1 cellular context compared by ENCODE assay signal in the genomic region with DNA sequence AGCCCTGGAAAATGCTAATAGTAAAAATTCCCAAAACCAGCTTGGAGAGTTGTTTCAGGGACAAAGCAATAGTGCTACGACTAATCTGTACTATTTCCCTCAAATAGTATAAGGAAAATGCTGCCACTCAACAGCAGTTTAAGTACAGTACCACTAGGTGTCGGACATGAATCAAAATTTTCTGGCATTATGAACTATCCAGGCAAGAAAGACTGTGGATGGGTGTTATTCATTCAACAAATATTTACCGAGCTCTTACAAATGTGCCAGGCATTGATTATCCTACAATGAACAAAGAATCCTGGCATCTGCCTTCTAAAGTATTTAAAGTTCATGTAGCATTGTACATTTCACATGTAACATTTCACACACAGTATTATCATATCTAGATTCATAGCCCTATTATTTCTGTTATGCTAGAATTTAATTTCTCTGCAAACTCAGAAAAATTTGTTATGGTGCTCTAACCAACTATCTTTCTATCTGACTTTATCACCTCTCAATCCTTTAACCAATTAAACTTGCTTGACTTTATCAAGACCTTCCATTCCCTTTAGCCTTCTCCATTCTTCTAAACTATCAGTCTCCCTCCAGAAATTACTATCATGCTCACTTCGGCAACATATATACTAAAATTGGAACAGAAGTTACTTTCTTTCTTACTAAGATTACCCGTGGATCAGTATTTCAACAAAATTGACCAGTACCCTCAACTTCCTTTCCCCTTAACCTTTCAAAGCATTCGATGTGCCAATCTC.
TF ChIP-seq lines count a peak whose summit lies in the region.

No MANE protein-coding gene starts in this region.

TF ChIP-seq in HepG2, 621 proteins besides CTCF, POLR2A, EP300 and RAD21 (continued from another document and continues in another):
- no peak for TF ChIP-seq ZNF512 (CRISPR knock-in tag; IDR thresholded peaks at IDR 0.05)
- no peak for TF ChIP-seq MYC (CRISPR knock-in tag; IDR thresholded peaks at IDR 0.05; ENCODE audit: borderline replicate concordance)
- peak; percentile 99 for TF ChIP-seq ARID3A (IDR thresholded peaks at IDR 0.05; ENCODE audit: low read depth, low read length)
- TF ChIP-seq ONECUT2 (CRISPR knock-in tag; IDR thresholded peaks at IDR 0.05) = peak; percentile 85
- TF ChIP-seq BHLHE40 (IDR thresholded peaks at IDR 0.05; ENCODE audit: low read length) = peak; percentile 86
- peak; percentile 93 for TF ChIP-seq SOX5 (CRISPR knock-in tag; IDR thresholded peaks at IDR 0.05; ENCODE audit: borderline replicate concordance)
- no peak for TF ChIP-seq ZNF83 (CRISPR knock-in tag; IDR thresholded peaks at IDR 0.05; ENCODE audit: borderline replicate concordance)
- no peak for TF ChIP-seq SOX6 (IDR thresholded peaks at IDR 0.05)
- peak; percentile 88 for TF ChIP-seq SOX6 (CRISPR knock-in tag; IDR thresholded peaks at IDR 0.05)
- no peak for TF ChIP-seq ZNF446 (CRISPR knock-in tag; IDR thresholded peaks at IDR 0.05)
- no peak for TF ChIP-seq ZFP37 (CRISPR knock-in tag; IDR thresholded peaks at IDR 0.05; ENCODE audit: borderline replicate concordance)
- peak; percentile 37; the same call in 1 of the 3 replicates for TF ChIP-seq MXI1 (IDR thresholded peaks at IDR 0.05; ENCODE audit: borderline replicate concordance, low read depth, low read length)
- TF ChIP-seq MAZ (IDR thresholded peaks at IDR 0.05; ENCODE audit: borderline replicate concordance, low read depth, low read length) = no peak
- TF ChIP-seq MAZ (CRISPR knock-in tag; IDR thresholded peaks at IDR 0.05; ENCODE audit: low read depth) = no peak
- peak; percentile 54 for TF ChIP-seq SAP130 (CRISPR knock-in tag; IDR thresholded peaks at IDR 0.05; ENCODE audit: low read depth)
- peak; percentile 50; the same call in 1 of the 2 replicates for TF ChIP-seq NCOA2 (CRISPR knock-in tag; IDR thresholded peaks at IDR 0.05)
- no peak for TF ChIP-seq ZNF710 (CRISPR knock-in tag; IDR thresholded peaks at IDR 0.05; ENCODE audit: borderline replicate concordance)
- TF ChIP-seq AGO2 (optimal IDR thresholded peaks at IDR 0.05; ENCODE audit: low read depth, low read length) = no peak
- TF ChIP-seq HHEX (CRISPR knock-in tag; IDR thresholded peaks at IDR 0.05) = no peak
- TF ChIP-seq FOXM1 (CRISPR knock-in tag; IDR thresholded peaks at IDR 0.05) = no peak
- TF ChIP-seq ZNF30 (CRISPR knock-in tag; IDR thresholded peaks at IDR 0.05) = no peak
- TF ChIP-seq KLF16 (CRISPR knock-in tag; IDR thresholded peaks at IDR 0.05) = peak in 1 of 2 experiments; percentile 32; a peak in 1 of 4 replicates
- no peak for TF ChIP-seq NAIF1 (CRISPR knock-in tag; IDR thresholded peaks at IDR 0.05; ENCODE audit: borderline replicate concordance)
- TF ChIP-seq AHDC1 (CRISPR knock-in tag; IDR thresholded peaks at IDR 0.05; ENCODE audit: borderline replicate concordance) = peak; percentile 57; the same call in 1 of the 2 replicates
- peak; percentile 33 for TF ChIP-seq TEAD3 (CRISPR knock-in tag; optimal IDR thresholded peaks at IDR 0.05; ENCODE audit: borderline replicate concordance)
- TF ChIP-seq, protein P1, sequence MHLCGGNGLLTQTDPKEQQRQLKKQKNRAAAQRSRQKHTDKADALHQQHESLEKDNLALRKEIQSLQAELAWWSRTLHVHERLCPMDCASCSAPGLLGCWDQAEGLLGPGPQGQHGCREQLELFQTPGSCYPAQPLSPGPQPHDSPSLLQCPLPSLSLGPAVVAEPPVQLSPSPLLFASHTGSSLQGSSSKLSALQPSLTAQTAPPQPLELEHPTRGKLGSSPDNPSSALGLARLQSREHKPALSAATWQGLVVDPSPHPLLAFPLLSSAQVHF (CRISPR knock-in tag; IDR thresholded peaks at IDR 0.05) = no peak
- peak; percentile 68; the same call in 1 of the 2 replicates for TF ChIP-seq MIXL1 (CRISPR knock-in tag; IDR thresholded peaks at IDR 0.05)
- TF ChIP-seq SMAD3 (CRISPR knock-in tag; IDR thresholded peaks at IDR 0.05) = peak; percentile 26; the same call in 1 of the 2 replicates
- TF ChIP-seq, protein P2, sequence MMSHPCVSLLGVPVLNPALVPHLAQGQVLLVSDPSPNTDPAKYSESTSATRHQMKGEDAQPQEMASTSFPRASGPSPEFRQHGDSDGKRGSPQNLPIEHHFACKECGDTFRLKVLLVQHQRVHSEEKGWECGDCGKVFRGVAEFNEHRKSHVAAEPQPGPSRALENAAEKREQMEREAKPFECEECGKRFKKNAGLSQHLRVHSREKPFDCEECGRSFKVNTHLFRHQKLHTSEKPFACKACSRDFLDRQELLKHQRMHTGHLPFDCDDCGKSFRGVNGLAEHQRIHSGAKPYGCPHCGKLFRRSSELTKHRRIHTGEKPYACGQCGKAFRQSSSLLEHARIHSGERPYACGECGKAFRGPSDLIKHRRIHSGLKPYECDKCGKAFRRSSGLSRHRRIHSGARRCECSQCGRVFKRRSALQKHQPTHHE (CRISPR knock-in tag; IDR thresholded peaks at IDR 0.05; ENCODE audit: borderline replicate concordance) = no peak
- TF ChIP-seq, protein P3, sequence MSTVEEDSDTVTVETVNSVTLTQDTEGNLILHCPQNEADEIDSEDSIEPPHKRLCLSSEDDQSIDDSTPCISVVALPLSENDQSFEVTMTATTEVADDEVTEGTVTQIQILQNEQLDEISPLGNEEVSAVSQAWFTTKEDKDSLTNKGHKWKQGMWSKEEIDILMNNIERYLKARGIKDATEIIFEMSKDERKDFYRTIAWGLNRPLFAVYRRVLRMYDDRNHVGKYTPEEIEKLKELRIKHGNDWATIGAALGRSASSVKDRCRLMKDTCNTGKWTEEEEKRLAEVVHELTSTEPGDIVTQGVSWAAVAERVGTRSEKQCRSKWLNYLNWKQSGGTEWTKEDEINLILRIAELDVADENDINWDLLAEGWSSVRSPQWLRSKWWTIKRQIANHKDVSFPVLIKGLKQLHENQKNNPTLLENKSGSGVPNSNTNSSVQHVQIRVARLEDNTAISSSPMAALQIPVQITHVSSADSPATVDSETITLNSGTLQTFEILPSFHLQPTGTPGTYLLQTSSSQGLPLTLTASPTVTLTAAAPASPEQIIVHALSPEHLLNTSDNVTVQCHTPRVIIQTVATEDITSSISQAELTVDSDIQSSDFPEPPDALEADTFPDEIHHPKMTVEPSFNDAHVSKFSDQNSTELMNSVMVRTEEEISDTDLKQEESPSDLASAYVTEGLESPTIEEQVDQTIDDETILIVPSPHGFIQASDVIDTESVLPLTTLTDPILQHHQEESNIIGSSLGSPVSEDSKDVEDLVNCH (CRISPR knock-in tag; IDR thresholded peaks at IDR 0.05) = no peak
- no peak for TF ChIP-seq POLR2AphosphoS5 (IDR thresholded peaks at IDR 0.05; ENCODE audit: low read depth, low read length)
- TF ChIP-seq, protein P4, sequence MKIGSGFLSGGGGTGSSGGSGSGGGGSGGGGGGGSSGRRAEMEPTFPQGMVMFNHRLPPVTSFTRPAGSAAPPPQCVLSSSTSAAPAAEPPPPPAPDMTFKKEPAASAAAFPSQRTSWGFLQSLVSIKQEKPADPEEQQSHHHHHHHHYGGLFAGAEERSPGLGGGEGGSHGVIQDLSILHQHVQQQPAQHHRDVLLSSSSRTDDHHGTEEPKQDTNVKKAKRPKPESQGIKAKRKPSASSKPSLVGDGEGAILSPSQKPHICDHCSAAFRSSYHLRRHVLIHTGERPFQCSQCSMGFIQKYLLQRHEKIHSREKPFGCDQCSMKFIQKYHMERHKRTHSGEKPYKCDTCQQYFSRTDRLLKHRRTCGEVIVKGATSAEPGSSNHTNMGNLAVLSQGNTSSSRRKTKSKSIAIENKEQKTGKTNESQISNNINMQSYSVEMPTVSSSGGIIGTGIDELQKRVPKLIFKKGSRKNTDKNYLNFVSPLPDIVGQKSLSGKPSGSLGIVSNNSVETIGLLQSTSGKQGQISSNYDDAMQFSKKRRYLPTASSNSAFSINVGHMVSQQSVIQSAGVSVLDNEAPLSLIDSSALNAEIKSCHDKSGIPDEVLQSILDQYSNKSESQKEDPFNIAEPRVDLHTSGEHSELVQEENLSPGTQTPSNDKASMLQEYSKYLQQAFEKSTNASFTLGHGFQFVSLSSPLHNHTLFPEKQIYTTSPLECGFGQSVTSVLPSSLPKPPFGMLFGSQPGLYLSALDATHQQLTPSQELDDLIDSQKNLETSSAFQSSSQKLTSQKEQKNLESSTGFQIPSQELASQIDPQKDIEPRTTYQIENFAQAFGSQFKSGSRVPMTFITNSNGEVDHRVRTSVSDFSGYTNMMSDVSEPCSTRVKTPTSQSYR (CRISPR knock-in tag; IDR thresholded peaks at IDR 0.05; ENCODE audit: borderline replicate concordance) = no peak
- 0 out of 2 replicates have a peak, but pooled peaks have one; percentile 42 for TF ChIP-seq MXD4 (CRISPR knock-in tag; IDR thresholded peaks at IDR 0.05)
- TF ChIP-seq PCBP2 (optimal IDR thresholded peaks at IDR 0.05; ENCODE audit: low read depth, low read length, poor library complexity, severe bottlenecking) = no peak
- TF ChIP-seq SNAPC2 (CRISPR knock-in tag; IDR thresholded peaks at IDR 0.05) = no peak
